ENCODE assay signal across 8 cellular contexts in genomic region chr6:26311012-26311384, GRCh38. TPM values are rescaled to one million over a fixed set of nuclear protein-coding genes. Genes with fewer than 3 reads are reported as not detected.
DNase-seq lines count a peak whose midpoint lies in the region; ATAC-seq and TF ChIP-seq lines count a peak whose summit lies in the region.

No MANE protein-coding gene starts in this region.

- H3K27me3 Mint-ChIP-seq in central memory CD8-positive, alpha-beta T cell = peaks cover 8% of the 10 kb centered on the region
- H3K27me3 Mint-ChIP-seq in natural killer cell (ENCODE audit: low read depth in 2 of 2) = peaks cover 6 to 7% of the 10 kb centered on the region in 2 donors

- peaks cover 5% of the 10 kb centered on the region for H3K9me3 Mint-ChIP-seq in central memory CD8-positive, alpha-beta T cell
- H3K9me3 Mint-ChIP-seq in natural killer cell = peaks cover 3% of the 10 kb centered on the region in 2 donors

- H3K4me1 ChIP-seq in SJSA1 (replicated peaks) = peaks cover 19% of the 10 kb centered on the region

- H3K27ac ChIP-seq in SJSA1 = no peak overlapping the region

- H3K4me3 ChIP-seq in SJSA1 = peak overlapping the region; percentile 40; the same call in 1 of the 2 replicates

- H3K4me3 Mint-ChIP-seq in central memory CD8-positive, alpha-beta T cell = peak overlapping the region; percentile 95
- H3K4me3 Mint-ChIP-seq in natural killer cell = peak overlapping the region; percentile 98

- H3K9me3 ChIP-seq in SJSA1 (replicated peaks) = no peaks in the 10 kb centered on the region

- peaks cover 64% of the 10 kb centered on the region for H3K4me1 Mint-ChIP-seq in central memory CD8-positive, alpha-beta T cell
- peaks cover 64 to 70% of the 10 kb centered on the region in 2 donors for H3K4me1 Mint-ChIP-seq in natural killer cell

- H3K36me3 ChIP-seq in SJSA1 = no peaks in the 10 kb centered on the region

- ATAC-seq in left cardiac atrium (peak; percentile 31 to 42), Right ventricle myocardium superior (ENCODE audit: poor library complexity) (no peak), natural killer cell (no peak)
- peak; percentile 5 for ATAC-seq in central memory CD8-positive, alpha-beta T cell (replicated peaks; ENCODE audit: extremely low read depth, poor library complexity, severe bottlenecking)

- TF ChIP-seq CTCF in natural killer cell (IDR thresholded peaks at IDR 0.05) = no peak

- no peak for DNase-seq in left cardiac atrium
- no peak for DNase-seq in Right ventricle myocardium superior
- peak; percentile 64 to 72 for DNase-seq in SJSA1 (ENCODE audit: low read depth in 1 of 2, low spot score in 2 of 2)
- DNase-seq in central memory CD8-positive, alpha-beta T cell (ENCODE audit: low spot score in 2 of 2) = peak in 1 of 2 donors; percentile 45
- DNase-seq in natural killer cell = no peak
- DNase-seq in NCI-H187 treated with DMSO at 0.1 percent for 48 hours (lab: John Stamatoyannopoulos, UW) = no peak
- no peak for DNase-seq in islet precursor cell
- no peak for DNase-seq in NOMO-1 treated with DMSO at 0.1 percent for 48 hours (lab: John Stamatoyannopoulos, UW; ENCODE audit: unreplicated experiment)

- H3K36me3 Mint-ChIP-seq in central memory CD8-positive, alpha-beta T cell (ENCODE audit: insufficient read depth) = peaks cover 43% of the 10 kb centered on the region
- peaks cover 6% of the 10 kb centered on the region for H3K36me3 Mint-ChIP-seq in natural killer cell

- intact Hi-C loops in left cardiac atrium (cut with DNase I) = no loop called here
- intact Hi-C loops in Right ventricle myocardium superior (cut with DNase I) = no loop called here
- intact Hi-C loops in natural killer cell (cut with micrococcal nuclease) = loop anchor here (2.0 kb wide), 1 partner anchor 138 kb away; no protein-coding TSS in a partner anchor

- peak overlapping the region; percentile 100 for H3K27ac Mint-ChIP-seq in central memory CD8-positive, alpha-beta T cell (ENCODE audit: low read depth)
- peak overlapping the region; percentile 98 to 99 for H3K27ac Mint-ChIP-seq in natural killer cell

- no peaks in the 10 kb centered on the region for H3K27me3 ChIP-seq in SJSA1 (replicated peaks)

RNA-seq across cellular contexts. Expression of gene BTN3A2, which starts 54.0 kb away (rescaled TPM):
- total RNA-seq in left cardiac atrium = 10 to 100 TPM in 1 of 2 donors, 1 to 10 TPM in 1; 6.8 to 21.3 TPM
- 12.8 TPM for total RNA-seq in Right ventricle myocardium superior
- total RNA-seq in SJSA1 (2014; rRNA removed; shearing (Covaris generic)) = 46.4 and 57.7 TPM in 2 replicates
- 100 to 1,000 TPM; 174 to 260 (median 211) TPM for total RNA-seq in natural killer cell

Comparison
In these comparisons a context has a peak if more than half of its experiments do, and no peak if none do; other contexts are left out.
1. ATAC-seq: peak in left cardiac atrium (2 of 2) and central memory CD8-positive, alpha-beta T cell (single experiment); none in Right ventricle myocardium superior (single experiment) and natural killer cell (0 of 3).
2. DNase-seq: peak in SJSA1 (2 of 2); none in left cardiac atrium (single experiment), Right ventricle myocardium superior (single experiment), natural killer cell (single experiment), NCI-H187 treated with DMSO at 0.1 percent for 48 hours (single experiment), islet precursor cell (single experiment) and NOMO-1 treated with DMSO at 0.1 percent for 48 hours (single experiment).